13 cellular contexts compared by ENCODE assay signal in the genomic region with DNA sequence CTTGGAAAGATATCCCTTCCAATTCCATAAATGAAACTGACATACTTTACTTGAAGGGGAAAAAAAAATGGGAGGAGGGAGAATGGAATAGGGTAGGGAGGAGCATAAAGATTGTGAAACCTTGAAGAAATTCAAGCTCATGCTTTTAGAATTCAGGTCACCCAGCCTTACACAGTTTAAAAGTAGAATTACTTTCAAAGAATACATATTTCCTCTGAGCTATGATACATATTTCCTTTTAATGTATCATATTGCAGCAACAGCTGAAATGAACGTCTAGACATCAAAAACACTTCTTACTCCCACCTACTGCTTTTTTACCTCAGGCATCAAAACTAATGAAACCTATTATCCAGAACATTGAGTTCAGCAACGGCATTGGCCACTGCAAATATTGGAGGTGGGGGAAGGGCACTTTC.
DNase-seq lines count a peak whose midpoint lies in the region; ATAC-seq, FAIRE-seq and TF ChIP-seq lines count a peak whose summit lies in the region.
"Had no signal": no experiment of that assay in that cellular context is flagged by ENCODE, and none has a peak within 500 bp of the region (broad histone marks: within the 10 kb centered on the region; RNA-seq: fewer than 3 reads in every experiment).

No MANE protein-coding gene starts in this region.

- BruUV-seq in HepG2 (replicated peaks; lab: Mats Ljungman, UMichigan): no TSS peak

- H3K27me3 ChIP-seq in BE2C (no peaks in the 10 kb centered on the region), adipocyte (replicated peaks; ENCODE audit: control insufficient read depth, insufficient read depth, low read length) (no peaks in the 10 kb centered on the region), HepG2 (ENCODE audit: control insufficient read depth in 1 of 2, insufficient read depth in 2 of 2, low read length in 2 of 2) (no peaks in the 10 kb centered on the region)
- H3K27me3 ChIP-seq: upper lobe of left lung had no signal

- H3K4me2 ChIP-seq in HepG2 (ENCODE audit: low read depth, low read length): no peak overlapping the region

- 0 out of 2 replicates have a peak, but pooled peaks cover 5% of the 10 kb centered on the region for H4K20me1 ChIP-seq in HepG2 (ENCODE audit: insufficient read depth, low read length)

- CTCF ChIA-PET in HepG2 (lab: Yijun Ruan, JAX; ENCODE audit: low intra/inter-chr PET ratio, low total read pairs): no interaction called here

- H2AFZ ChIP-seq in HepG2 (ENCODE audit: low read length): no peak overlapping the region

- no peak for TF ChIP-seq RAD21 in HepG2 (CRISPR knock-in tag; IDR thresholded peaks at IDR 0.05)

- WGBS in HepG2 (ENCODE audit: low lambda C conversion rate): 80% methylated on average over 2 of the region's 2 CpGs

- H3K9ac ChIP-seq in adipocyte (ENCODE audit: low read length) (peak overlapping the region; percentile 35), HepG2 (ENCODE audit: insufficient read depth, low read depth, low read length) (no peak overlapping the region)

- no peak overlapping the region for H3K27ac ChIP-seq in HepG2 (ENCODE audit: extremely low read length, insufficient read depth, low read length)

- ATAC-seq in HepG2: no peak
- no peak for ATAC-seq in GM21786 (IDR thresholded peaks at IDR 0.05; ENCODE audit: unreplicated experiment)
- ATAC-seq in HG03457 (IDR thresholded peaks at IDR 0.05; ENCODE audit: unreplicated experiment): no peak
- ATAC-seq: left colon had no signal

- H3K9me3 ChIP-seq in BE2C (no peaks in the 10 kb centered on the region), adipocyte (ENCODE audit: control insufficient read depth, low read length) (no peaks in the 10 kb centered on the region), HepG2 (ENCODE audit: low read length) (no peaks in the 10 kb centered on the region)
- H3K9me3 ChIP-seq: upper lobe of left lung had no signal

- H3K36me3 ChIP-seq in BE2C (no peaks in the 10 kb centered on the region), adipocyte (ENCODE audit: control insufficient read depth, insufficient read depth, low read length, severe bottlenecking) (no peaks in the 10 kb centered on the region), HepG2 (replicated peaks in 1 of 2; ENCODE audit: control insufficient read depth in 1 of 2, insufficient read depth in 2 of 2, low read length in 2 of 2) (no peaks in the 10 kb centered on the region; a peak in 1 of 5 replicates)
- H3K36me3 ChIP-seq: upper lobe of left lung had no signal

- POLR2A ChIA-PET in HepG2 (lab: Yijun Ruan, JAX): no interaction called here

- peak overlapping the region; percentile 39 for H3K4me3 ChIP-seq in BE2C (ENCODE audit: low read depth, low read length)
- H3K4me3 ChIP-seq in adipocyte (ENCODE audit: low read length): peak overlapping the region; percentile 56
- H3K4me3 ChIP-seq in HepG2 (replicated peaks in 1 of 3; ENCODE audit: insufficient read depth in 1 of 3, low read depth in 2 of 3, low read length in 3 of 3): no peak overlapping the region
- H3K4me3 ChIP-seq: upper lobe of left lung had no signal

- no peak for DNase-seq in BE2C
- peak; percentile 70 for DNase-seq in HCEC 1CT
- peak; percentile 89 for DNase-seq in adipocyte (ENCODE audit: low read depth)
- no peak for DNase-seq in HepG2 (ENCODE audit: low spot score)
- no peak for DNase-seq in SKM-1 treated with dmso at 0.1 percent for 144 hours (lab: John Stamatoyannopoulos, UW; ENCODE audit: unreplicated experiment)
- DNase-seq in NK-92 treated with Interleukin-12 subunit alpha and Interleukin-12 subunit beta, amount 100 ng/mL, for 24 hours (lab: John Stamatoyannopoulos, UW): no peak
- DNase-seq: GF-D8, left colon, NCI-H1694 treated with DMSO at 0.1 percent for 48 hours, upper lobe of left lung had no signal

- in situ Hi-C loops in HepG2 (cut with HindIII; ENCODE audit: extremely low pct_ligation_motif_present, low pct_unique_long_range_greater_than_20kb): no loop called here

- TF ChIP-seq CTCF in BE2C (IDR thresholded peaks at IDR 0.05; ENCODE audit: low read depth, low read length): no peak
- TF ChIP-seq CTCF in HepG2 (CRISPR knock-in tag; IDR thresholded peaks at IDR 0.05): no peak

- peaks cover 37% of the 10 kb centered on the region for H3K79me2 ChIP-seq in HepG2 (ENCODE audit: insufficient read depth, low read length)

- H3K4me1 ChIP-seq in BE2C (peaks cover 24% of the 10 kb centered on the region), adipocyte (ENCODE audit: control insufficient read depth, insufficient read depth, low read length) (peaks cover 77% of the 10 kb centered on the region), HepG2 (ENCODE audit: insufficient read depth, low read length) (peaks cover 38% of the 10 kb centered on the region)

- intact Hi-C loops in HepG2 (cut with micrococcal nuclease; ENCODE audit: unreplicated experiment): no loop called here

- no peak for TF ChIP-seq EP300 in HepG2 (IDR thresholded peaks at IDR 0.05; ENCODE audit: low read depth in 2 of 2, low read length in 2 of 2)
- TF ChIP-seq EP300 in HepG2 (CRISPR knock-in tag; IDR thresholded peaks at IDR 0.05; ENCODE audit: borderline replicate concordance): no peak

- TF ChIP-seq POLR2A in HepG2 (IDR thresholded peaks at IDR 0.05; ENCODE audit: insufficient read depth in 1 of 2, low read depth in 2 of 2, low read length in 2 of 2): no peak

- no peak for FAIRE-seq in HepG2 (lab: Jason Lieb, UNC)
- FAIRE-seq: TTC549 had no signal

TF ChIP-seq in HepG2, 621 proteins besides CTCF, POLR2A, EP300 and RAD21:
- no peak for TF ChIP-seq TCF7 (IDR thresholded peaks at IDR 0.05; ENCODE audit: low read depth)
- TF ChIP-seq SCMH1 (CRISPR knock-in tag; IDR thresholded peaks at IDR 0.05; ENCODE audit: borderline replicate concordance): no peak
- TF ChIP-seq HNRNPK (IDR thresholded peaks at IDR 0.05; ENCODE audit: low read depth, low read length, poor library complexity, severe bottlenecking): peak; percentile 11
- no peak for TF ChIP-seq NFYB (CRISPR knock-in tag; IDR thresholded peaks at IDR 0.05)
- TF ChIP-seq MED13 (CRISPR knock-in tag; IDR thresholded peaks at IDR 0.05): no peak
- TF ChIP-seq, protein P1, sequence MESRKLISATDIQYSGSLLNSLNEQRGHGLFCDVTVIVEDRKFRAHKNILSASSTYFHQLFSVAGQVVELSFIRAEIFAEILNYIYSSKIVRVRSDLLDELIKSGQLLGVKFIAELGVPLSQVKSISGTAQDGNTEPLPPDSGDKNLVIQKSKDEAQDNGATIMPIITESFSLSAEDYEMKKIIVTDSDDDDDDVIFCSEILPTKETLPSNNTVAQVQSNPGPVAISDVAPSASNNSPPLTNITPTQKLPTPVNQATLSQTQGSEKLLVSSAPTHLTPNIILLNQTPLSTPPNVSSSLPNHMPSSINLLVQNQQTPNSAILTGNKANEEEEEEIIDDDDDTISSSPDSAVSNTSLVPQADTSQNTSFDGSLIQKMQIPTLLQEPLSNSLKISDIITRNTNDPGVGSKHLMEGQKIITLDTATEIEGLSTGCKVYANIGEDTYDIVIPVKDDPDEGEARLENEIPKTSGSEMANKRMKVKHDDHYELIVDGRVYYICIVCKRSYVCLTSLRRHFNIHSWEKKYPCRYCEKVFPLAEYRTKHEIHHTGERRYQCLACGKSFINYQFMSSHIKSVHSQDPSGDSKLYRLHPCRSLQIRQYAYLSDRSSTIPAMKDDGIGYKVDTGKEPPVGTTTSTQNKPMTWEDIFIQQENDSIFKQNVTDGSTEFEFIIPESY (CRISPR knock-in tag; IDR thresholded peaks at IDR 0.05): no peak

Comparison
In these comparisons a context has a peak if more than half of its experiments do, and no peak if none do; other contexts are left out.
1. DNase-seq: peak in HCEC 1CT (single experiment) and adipocyte (single experiment); none in BE2C (single experiment), HepG2 (single experiment), SKM-1 treated with dmso at 0.1 percent for 144 hours (single experiment) and NK-92 treated with Interleukin-12 subunit alpha and Interleukin-12 subunit beta, amount 100 ng/mL, for 24 hours (single experiment).
2. H3K4me3 ChIP-seq: peak in BE2C (single experiment) and adipocyte (single experiment); none in HepG2 (0 of 3).